In genomic region chr19:8336665-8337064, GRCh38 we compare ENCODE assay signal across 22 cellular contexts. TPM values are rescaled to one million over a fixed set of nuclear protein-coding genes. Genes with fewer than 3 reads are reported as not detected.
DNase-seq lines count a peak whose midpoint lies in the region; ATAC-seq and TF ChIP-seq lines count a peak whose summit lies in the region.
"Had no signal": no experiment of that assay in that cellular context is flagged by ENCODE, and none has a peak within 500 bp of the region (broad histone marks: within the 10 kb centered on the region; RNA-seq: fewer than 3 reads in every experiment).

No MANE protein-coding gene starts in this region.

- peaks cover 0 to 65% (median 24%) of the 10 kb centered on the region in 7 donors for H3K27me3 ChIP-seq in heart right ventricle
- peaks cover 9 to 10% of the 10 kb centered on the region in 2 donors for H3K27me3 ChIP-seq in right atrium auricular region
- peaks cover 0 to 51% (median 18%) of the 10 kb centered on the region in 3 donors for H3K27me3 ChIP-seq in psoas muscle (ENCODE audit: insufficient read depth in 3 of 3, low read length in 2 of 3)
- peaks cover 30% of the 10 kb centered on the region for H3K27me3 ChIP-seq in lower lobe of right lung (ENCODE audit: low read depth)

- H3K36me3 ChIP-seq in heart right ventricle (peaks cover 0 to 23% (median 0%) of the 10 kb centered on the region in 9 donors), right atrium auricular region (no peaks in the 10 kb centered on the region), psoas muscle (ENCODE audit: insufficient read depth in 1 of 2, low read depth in 1 of 2) (no peaks in the 10 kb centered on the region), lower lobe of right lung (peaks cover 18% of the 10 kb centered on the region)
- H3K36me3 ChIP-seq: MG63 had no signal

- ATAC-seq in heart right ventricle (no peak), psoas muscle (no peak), lower lobe of right lung (no peak), GM21737 (IDR thresholded peaks at IDR 0.05; ENCODE audit: unreplicated experiment) (no peak)
- ATAC-seq: CD8-positive, alpha-beta T cell; GM12878 had no signal

- H3K27ac ChIP-seq in heart right ventricle (peak overlapping the region in 7 of 10 donors; percentile 15 to 64 (median 20)), right atrium auricular region (no peak overlapping the region), psoas muscle (peak overlapping the region; percentile 23), lower lobe of right lung (no peak overlapping the region)
- H3K27ac ChIP-seq: C4-2B, GM23248 had no signal

- in situ Hi-C loops in GM13977 (cut with MboI; ENCODE audit: low pct_unique_long_range_greater_than_20kb, low sequenced_read_pairs, unreplicated experiment), result no loop called here

- H3K4me1 ChIP-seq in heart right ventricle (peaks cover 14 to 76% (median 42%) of the 10 kb centered on the region in 9 donors), right atrium auricular region (peaks cover 0 to 30% of the 10 kb centered on the region in 2 donors), psoas muscle (peaks cover 16% of the 10 kb centered on the region), lower lobe of right lung (peaks cover 45% of the 10 kb centered on the region)

- no peak for DNase-seq in heart right ventricle
- no peak for DNase-seq in right atrium auricular region (ENCODE audit: low spot score)
- DNase-seq in GM13977 (ENCODE audit: low spot score), result peak; percentile 15
- peak; percentile 6 for DNase-seq in dedifferentiated amniotic fluid mesenchymal stem cell (ENCODE audit: extremely low spot score)
- DNase-seq in psoas muscle, result peak in 1 of 2 donors; percentile 9
- no peak for DNase-seq in lower lobe of right lung
- DNase-seq in NCI-H2227 treated with DMSO at 0.1 percent for 48 hours (lab: John Stamatoyannopoulos, UW), result no peak
- DNase-seq: Caco-2; CD8-positive, alpha-beta T cell; GM23248; IMR-90; KG1; NCI-H1930; NCI-H2107; NCI-H446; NCI-H524 treated with DMSO at 0.1 percent for 48 hours; NCI-H774; SK-N-SH had no signal

- H3K9me3 ChIP-seq in heart right ventricle (no peaks in the 10 kb centered on the region), right atrium auricular region (no peaks in the 10 kb centered on the region), psoas muscle (no peaks in the 10 kb centered on the region), lower lobe of right lung (no peaks in the 10 kb centered on the region)
- H3K9me3 ChIP-seq: Caco-2, MG63, SK-N-SH had no signal

- H3K4me3 ChIP-seq in heart right ventricle, result peak overlapping the region in 1 of 10 donors; percentile 7
- H3K4me3 ChIP-seq in right atrium auricular region, result no peak overlapping the region
- peak overlapping the region; percentile 11 for H3K4me3 ChIP-seq in psoas muscle
- no peak overlapping the region for H3K4me3 ChIP-seq in lower lobe of right lung
- H3K4me3 ChIP-seq: GM12878, GM23248, MG63 had no signal

- intact Hi-C loops in heart right ventricle (cut with DNase I) (no loop called here), psoas muscle (cut with DNase I) (no loop called here), lower lobe of right lung (cut with DNase I) (no loop called here)

- TF ChIP-seq CTCF in heart right ventricle (IDR thresholded peaks at IDR 0.05) (no peak), right atrium auricular region (IDR thresholded peaks at IDR 0.05) (no peak), GM13977 (IDR thresholded peaks at IDR 0.05; ENCODE audit: extremely low read depth, insufficient read depth, missing control alignments) (no peak), psoas muscle (IDR thresholded peaks at IDR 0.05) (no peak), lower lobe of right lung (IDR thresholded peaks at IDR 0.05) (no peak)

- WGBS in heart right ventricle, 2 donors, result 56 to 66% methylated on average over 8 of the region's 8 CpGs
- 42 to 62% (median 55%) methylated on average over 8 of the region's 8 CpGs for WGBS in psoas muscle, 3 donors

RNA-seq across cellular contexts. Expression of gene KANK3, which starts 6.4 kb away (rescaled TPM):
- total RNA-seq in heart right ventricle (10 to 100 TPM; 10.2 to 26.1 (median 16.7) TPM), right atrium auricular region (10 to 100 TPM; 12.8 to 18.4 TPM), psoas muscle (10 to 100 TPM in 2 of 4 donors, 1 to 10 TPM in 2; 7.1 to 14.2 (median 9.7) TPM), lower lobe of right lung (49.0 TPM)
- polyA plus RNA-seq in heart right ventricle (10 to 100 TPM; 23.8 to 34.0 TPM), psoas muscle (1 to 10 TPM; 5.1 to 9.4 (median 7.7) TPM)
- total RNA-seq: IMR-90 had no signal
- polyA plus RNA-seq: GM23248 had no signal

RNA-seq across cellular contexts. Expression of gene RPS28, which starts 15.4 kb away (rescaled TPM):
- total RNA-seq in heart right ventricle, result 1,000 to 10,000 TPM in 9 of 10 donors, 100 to 1,000 TPM in 1; 992 to 1,375 (median 1,101) TPM
- polyA plus RNA-seq in heart right ventricle, result 100 to 1,000 TPM; 883 to 920 TPM
- 100 to 1,000 TPM; 158 to 402 TPM for total RNA-seq in right atrium auricular region
- total RNA-seq in psoas muscle, result 1,000 to 10,000 TPM in 2 of 4 donors, 100 to 1,000 TPM in 2; 947 to 1,442 (median 1,003) TPM
- 100 to 1,000 TPM; 431 to 717 (median 657) TPM for polyA plus RNA-seq in psoas muscle
- total RNA-seq in lower lobe of right lung, result 1,461 TPM

RNA-seq across cellular contexts. Expression of gene NDUFA7, which starts 15.5 kb away (rescaled TPM):
- total RNA-seq in heart right ventricle (100 to 1,000 TPM in 5 of 10 donors, 10 to 100 TPM in 5; 74.7 to 124 (median 99.7) TPM), right atrium auricular region (10 to 100 TPM; 81.0 to 82.0 TPM), psoas muscle (100 to 1,000 TPM in 3 of 4 donors, 10 to 100 TPM in 1; 76.8 to 150 (median 109) TPM), lower lobe of right lung (41.9 TPM)
- polyA plus RNA-seq in heart right ventricle (100 to 1,000 TPM; 227 to 436 TPM), psoas muscle (100 to 1,000 TPM; 211 to 271 (median 243) TPM)

RNA-seq across cellular contexts. Expression of gene ANGPTL4, which starts 27.3 kb away (rescaled TPM):
- total RNA-seq in heart right ventricle (100 to 1,000 TPM in 1 of 10 donors, 10 to 100 TPM in 1, 1 to 10 TPM in 8; 1.5 to 154 (median 4.5) TPM), right atrium auricular region (10 to 100 TPM; 32.6 to 69.1 TPM), psoas muscle (100 to 1,000 TPM in 1 of 4 donors, 10 to 100 TPM in 3; 10.7 to 118 (median 44.7) TPM), lower lobe of right lung (11.0 TPM)
- polyA plus RNA-seq in heart right ventricle (10 to 100 TPM; 11.3 to 28.7 TPM), psoas muscle (100 to 1,000 TPM in 1 of 3 donors, 10 to 100 TPM in 2; 17.2 to 235 (median 19.1) TPM)
- total RNA-seq: CD8-positive, alpha-beta T cell; GM12878 had no signal

RNA-seq across cellular contexts. Expression of gene CD320, which starts 28.5 kb away (rescaled TPM):
- 10 to 100 TPM; 20.3 to 38.9 (median 26.0) TPM for total RNA-seq in heart right ventricle
- polyA plus RNA-seq in heart right ventricle, result 10 to 100 TPM; 50.8 to 81.2 TPM
- 10 to 100 TPM; 48.8 to 51.0 TPM for total RNA-seq in right atrium auricular region
- total RNA-seq in psoas muscle, result 10 to 100 TPM; 17.4 to 25.4 (median 22.4) TPM
- 10 to 100 TPM; 44.8 to 67.2 (median 47.6) TPM for polyA plus RNA-seq in psoas muscle
- 31.0 TPM for total RNA-seq in lower lobe of right lung

Comparison
In these comparisons a context has a peak if more than half of its experiments do, and no peak if none do; other contexts are left out.
1. H3K27ac ChIP-seq: peak in heart right ventricle (7 of 10) and psoas muscle (single experiment); none in right atrium auricular region (0 of 2) and lower lobe of right lung (single experiment).
2. DNase-seq: peak in GM13977 (single experiment) and dedifferentiated amniotic fluid mesenchymal stem cell (single experiment); none in heart right ventricle (0 of 2), right atrium auricular region (single experiment), lower lobe of right lung (single experiment) and NCI-H2227 treated with DMSO at 0.1 percent for 48 hours (single experiment).